12 cellular contexts compared by ENCODE assay signal in genomic region chr13:100234524-100235136, GRCh38.
A peak's percentile ranks its signal among the peaks of the same experiment; 100 is the strongest.
DNase-seq lines count a peak whose midpoint lies in the region; ATAC-seq, FAIRE-seq and TF ChIP-seq lines count a peak whose summit lies in the region.
"Had no signal": no experiment of that assay in that cellular context is flagged by ENCODE, and none has a peak within 500 bp of the region (broad histone marks: within the 10 kb centered on the region; RNA-seq: fewer than 3 reads in every experiment).

No MANE protein-coding gene starts in this region.

- peak in 1 of 2 experiments; percentile 72; a peak in 2 of 4 replicates for TF ChIP-seq EP300 in HepG2 (IDR thresholded peaks at IDR 0.05; ENCODE audit: low read depth in 2 of 2, low read length in 2 of 2)
- TF ChIP-seq EP300 in HepG2 (CRISPR knock-in tag; IDR thresholded peaks at IDR 0.05; ENCODE audit: borderline replicate concordance) = peak; percentile 47; the same call in 1 of the 2 replicates

- H3K18ac ChIP-seq in trophoblast cell (ENCODE audit: low read length) = no peak overlapping the region

- TF ChIP-seq CTCF in AG09309 (IDR thresholded peaks at IDR 0.05; ENCODE audit: control insufficient read depth, insufficient read depth, low read depth, low read length, missing control alignments) (no peak), body of pancreas (IDR thresholded peaks at IDR 0.05) (no peak), HepG2 (CRISPR knock-in tag; IDR thresholded peaks at IDR 0.05) (no peak)

- CTCF ChIA-PET in HepG2 (lab: Yijun Ruan, JAX; ENCODE audit: low intra/inter-chr PET ratio, low total read pairs) = interaction anchor here (1.7 to 2.6 kb wide), 2 partner anchors 318 to 334 kb away, joined by 5 to 35 read pairs; no protein-coding TSS in a partner anchor

- peak; percentile 42 for ATAC-seq in body of pancreas
- peak; percentile 66 for ATAC-seq in HepG2
- ATAC-seq in HG02571 (IDR thresholded peaks at IDR 0.05; ENCODE audit: unreplicated experiment) = no peak

- H3K27ac ChIP-seq in HUES48 (ENCODE audit: low read depth, low read length) = peak overlapping the region; percentile 76
- H3K27ac ChIP-seq in body of pancreas = no peak overlapping the region
- no peak overlapping the region for H3K27ac ChIP-seq in HepG2 (ENCODE audit: extremely low read length, insufficient read depth, low read length)
- no peak overlapping the region for H3K27ac ChIP-seq in trophoblast cell (ENCODE audit: low read depth, low read length)
- H3K27ac ChIP-seq: Peyer's patch, thyroid gland had no signal

- in situ Hi-C loops in HepG2 (cut with HindIII; ENCODE audit: extremely low pct_ligation_motif_present, low pct_unique_long_range_greater_than_20kb) = loop anchor here (5.0 to 25.0 kb wide), 3 partner anchors 250 to 572 kb away; partner anchors contain the start of gene ZIC2

- H3K9me3 Mint-ChIP-seq in T-helper 2 cell treated with Interferon-gamma antibody and Interleukin-4, amounts not matched to agents 5 μg/mL and 100 μg/mL, for 36 hours = no peaks in the 10 kb centered on the region

- intact Hi-C loops in body of pancreas (cut with DNase I) (loop anchor here (5.0 kb wide), 1 partner anchor 312 kb away; no protein-coding TSS in a partner anchor), HepG2 (cut with micrococcal nuclease; ENCODE audit: unreplicated experiment) (loop anchor here (1.0 to 10.0 kb wide), 5 partner anchors 150 to 578 kb away; partner anchors contain the start of genes PCCA and ZIC5)

- TF ChIP-seq POLR2A in body of pancreas (IDR thresholded peaks at IDR 0.05) (no peak), HepG2 (IDR thresholded peaks at IDR 0.05; ENCODE audit: insufficient read depth in 1 of 2, low read depth in 2 of 2, low read length in 2 of 2) (no peak)

- no peak overlapping the region for H3K27ac Mint-ChIP-seq in T-helper 2 cell treated with Interferon-gamma antibody and Interleukin-4, amounts not matched to agents 5 μg/mL and 100 μg/mL, for 36 hours

- WGBS in body of pancreas, 2 donors = 55 to 62% methylated on average over 4 of the region's 4 CpGs
- WGBS in HepG2 (ENCODE audit: low lambda C conversion rate) = 59% methylated on average over 4 of the region's 4 CpGs
- no CpG with 5 or more reads among the region's 4 CpGs for WGBS in trophoblast cell (ENCODE audit: extremely low coverage, insufficient coverage, insufficient read length)

- H3K36me3 ChIP-seq in HUES48 (ENCODE audit: control insufficient read depth, insufficient read depth, low read length) (no peaks in the 10 kb centered on the region), body of pancreas (replicated peaks in 1 of 2; ENCODE audit: insufficient read depth in 1 of 2, low read depth in 2 of 2) (no peaks in the 10 kb centered on the region), HepG2 (replicated peaks in 1 of 2; ENCODE audit: control insufficient read depth in 1 of 2, insufficient read depth in 2 of 2, low read length in 2 of 2) (no peaks in the 10 kb centered on the region), trophoblast cell (ENCODE audit: control insufficient read depth in 1 of 2, insufficient read depth in 2 of 2, low read length in 2 of 2) (no peaks in the 10 kb centered on the region)
- H3K36me3 ChIP-seq: Peyer's patch, thyroid gland had no signal

- H3K4me3 ChIP-seq in AG09309 (ENCODE audit: control insufficient read depth, low read depth, low read length) (peak overlapping the region; percentile 19; the same call in 1 of the 2 replicates), HUES48 (ENCODE audit: low read depth, low read length) (no peak overlapping the region), body of pancreas (no peak overlapping the region), HepG2 (replicated peaks in 1 of 3; ENCODE audit: insufficient read depth in 1 of 3, low read depth in 2 of 3, low read length in 3 of 3) (peak overlapping the region in 1 of 3 experiments; percentile 2; a peak in 1 of 6 replicates), trophoblast cell (ENCODE audit: low read depth, low read length) (no peak overlapping the region)
- H3K4me3 ChIP-seq: Peyer's patch, skin epidermis, thyroid gland had no signal

- H4K12ac ChIP-seq in trophoblast cell (ENCODE audit: low read depth, low read length) = no peak overlapping the region

- H3K4me1 ChIP-seq in HUES48 (ENCODE audit: control insufficient read depth, insufficient read depth, low read length) (peaks cover 40% of the 10 kb centered on the region), body of pancreas (peaks cover 24% of the 10 kb centered on the region), HepG2 (ENCODE audit: insufficient read depth, low read length) (peaks cover 47% of the 10 kb centered on the region), trophoblast cell (ENCODE audit: control insufficient read depth in 1 of 2, insufficient read depth in 2 of 2, low read length in 2 of 2) (no peaks in the 10 kb centered on the region)

- DNase-seq in AG09309 (ENCODE audit: low read depth) (peak; percentile 43), body of pancreas (no peak), HepG2 (ENCODE audit: low spot score) (peak; percentile 77), trophoblast cell (no peak), NCI-H2227 treated with DMSO at 0.1 percent for 48 hours (lab: John Stamatoyannopoulos, UW) (no peak)
- DNase-seq in T-helper 2 cell treated with Interferon-gamma antibody and Interleukin-4, amounts not matched to agents 5 μg/mL and 100 μg/mL, for 36 hours (ENCODE audit: low spot score) = no peak
- DNase-seq: dorsolateral prefrontal cortex, Peyer's patch, thyroid gland had no signal

- no TSS peak for BruUV-seq in HepG2 (replicated peaks; lab: Mats Ljungman, UMichigan)

- H3K4me3 Mint-ChIP-seq in T-helper 2 cell treated with Interferon-gamma antibody and Interleukin-4, amounts not matched to agents 5 μg/mL and 100 μg/mL, for 36 hours = no peak overlapping the region

- no peak overlapping the region for H3K14ac ChIP-seq in trophoblast cell (ENCODE audit: low read length)

- H3K4ac ChIP-seq in trophoblast cell (ENCODE audit: low read depth, low read length) = no peak overlapping the region

- H3K9me3 ChIP-seq in HUES48 (ENCODE audit: control insufficient read depth, insufficient read depth, low read length) (no peaks in the 10 kb centered on the region), body of pancreas (no peaks in the 10 kb centered on the region), HepG2 (ENCODE audit: low read length) (no peaks in the 10 kb centered on the region), trophoblast cell (ENCODE audit: insufficient read depth, low read depth, low read length) (no peaks in the 10 kb centered on the region)
- H3K9me3 ChIP-seq: Peyer's patch, thyroid gland had no signal

- no peak overlapping the region for H2BK120ac ChIP-seq in trophoblast cell (ENCODE audit: insufficient read depth, low read length, poor library complexity)

- H2BK5ac ChIP-seq in trophoblast cell (ENCODE audit: low read depth, low read length, poor library complexity) = no peak overlapping the region

- no peak overlapping the region for H4K91ac ChIP-seq in trophoblast cell (ENCODE audit: low read depth, low read length)

- H3K27me3 Mint-ChIP-seq in T-helper 2 cell treated with Interferon-gamma antibody and Interleukin-4, amounts not matched to agents 5 μg/mL and 100 μg/mL, for 36 hours (ENCODE audit: low read depth) = peaks cover 19% of the 10 kb centered on the region

- no peaks in the 10 kb centered on the region for H4K20me1 ChIP-seq in HepG2 (ENCODE audit: insufficient read depth, low read length)

- H3K79me2 ChIP-seq in HepG2 (ENCODE audit: insufficient read depth, low read length) (no peaks in the 10 kb centered on the region), trophoblast cell (ENCODE audit: control insufficient read depth, insufficient read depth, low read length, poor library complexity) (no peaks in the 10 kb centered on the region)

- peaks cover 5% of the 10 kb centered on the region for H3K4me1 Mint-ChIP-seq in T-helper 2 cell treated with Interferon-gamma antibody and Interleukin-4, amounts not matched to agents 5 μg/mL and 100 μg/mL, for 36 hours (ENCODE audit: low read depth)

- no peak overlapping the region for H2BK12ac ChIP-seq in trophoblast cell (ENCODE audit: low read length)

- H2AK5ac ChIP-seq in trophoblast cell (ENCODE audit: low read length) = no peak overlapping the region

- no peak for TF ChIP-seq RAD21 in HepG2 (CRISPR knock-in tag; IDR thresholded peaks at IDR 0.05)

- POLR2A ChIA-PET in HepG2 (lab: Yijun Ruan, JAX) = no interaction called here

- H3K27me3 ChIP-seq in HUES48 (ENCODE audit: control insufficient read depth, insufficient read depth, low read length) (no peaks in the 10 kb centered on the region), body of pancreas (no peaks in the 10 kb centered on the region), HepG2 (ENCODE audit: control insufficient read depth in 1 of 2, insufficient read depth in 2 of 2, low read length in 2 of 2) (no peaks in the 10 kb centered on the region; a peak in 1 of 5 replicates), trophoblast cell (ENCODE audit: insufficient read depth, low read length) (no peaks in the 10 kb centered on the region)
- H3K27me3 ChIP-seq: dorsolateral prefrontal cortex, Peyer's patch, thyroid gland had no signal

- no peaks in the 10 kb centered on the region for H3K79me1 ChIP-seq in trophoblast cell (ENCODE audit: low read length)

- H3K9ac ChIP-seq in HUES48 (ENCODE audit: low read depth, low read length) (no peak overlapping the region), HepG2 (ENCODE audit: insufficient read depth, low read depth, low read length) (no peak overlapping the region), trophoblast cell (ENCODE audit: low read length) (no peak overlapping the region)

- H3K23ac ChIP-seq in trophoblast cell (ENCODE audit: low read length) = no peak overlapping the region

- H3K4me2 ChIP-seq in HepG2 (ENCODE audit: low read depth, low read length) (peak overlapping the region; percentile 6), trophoblast cell (ENCODE audit: low read length) (no peak overlapping the region)

- no peak overlapping the region for H2AFZ ChIP-seq in HepG2 (ENCODE audit: low read length)
- H2AFZ ChIP-seq in trophoblast cell (ENCODE audit: insufficient read depth, low read length, poor library complexity) = no peak overlapping the region

- H4K8ac ChIP-seq in trophoblast cell (ENCODE audit: low read depth, low read length) = no peak overlapping the region

- FAIRE-seq in HepG2 (lab: Jason Lieb, UNC) = peak; percentile 60

- no peaks in the 10 kb centered on the region for H3K36me3 Mint-ChIP-seq in T-helper 2 cell treated with Interferon-gamma antibody and Interleukin-4, amounts not matched to agents 5 μg/mL and 100 μg/mL, for 36 hours (ENCODE audit: low read depth)

TF ChIP-seq in HepG2, 621 proteins besides CTCF, POLR2A, EP300 and RAD21 (continues in another document):
- peak; percentile 71; the same call in 1 of the 2 replicates for TF ChIP-seq ZNF652 (CRISPR knock-in tag; IDR thresholded peaks at IDR 0.05; ENCODE audit: borderline replicate concordance, low read depth)

Comparison
In these comparisons a context has a peak if more than half of its experiments do, and no peak if none do; other contexts are left out.
1. DNase-seq: peak in AG09309 (single experiment) and HepG2 (single experiment); none in body of pancreas (0 of 4), T-helper 2 cell treated with Interferon-gamma antibody and Interleukin-4, amounts not matched to agents 5 μg/mL and 100 μg/mL, for 36 hours (single experiment), trophoblast cell (0 of 2) and NCI-H2227 treated with DMSO at 0.1 percent for 48 hours (single experiment).